1 cellular context compared by ENCODE assay signal in genomic region chr14:51121096-51121495, GRCh38.
TF ChIP-seq lines count a peak whose summit lies in the region.

No MANE protein-coding gene starts in this region.

TF ChIP-seq in H1, 55 proteins besides CTCF, POLR2A, EP300 and RAD21 (continued from another document):
- peak; percentile 15; the same call in 1 of the 2 replicates for TF ChIP-seq SRF (IDR thresholded peaks at IDR 0.05; ENCODE audit: low read depth, low read length)
